8 cellular contexts compared by ENCODE assay signal in the genomic region with DNA sequence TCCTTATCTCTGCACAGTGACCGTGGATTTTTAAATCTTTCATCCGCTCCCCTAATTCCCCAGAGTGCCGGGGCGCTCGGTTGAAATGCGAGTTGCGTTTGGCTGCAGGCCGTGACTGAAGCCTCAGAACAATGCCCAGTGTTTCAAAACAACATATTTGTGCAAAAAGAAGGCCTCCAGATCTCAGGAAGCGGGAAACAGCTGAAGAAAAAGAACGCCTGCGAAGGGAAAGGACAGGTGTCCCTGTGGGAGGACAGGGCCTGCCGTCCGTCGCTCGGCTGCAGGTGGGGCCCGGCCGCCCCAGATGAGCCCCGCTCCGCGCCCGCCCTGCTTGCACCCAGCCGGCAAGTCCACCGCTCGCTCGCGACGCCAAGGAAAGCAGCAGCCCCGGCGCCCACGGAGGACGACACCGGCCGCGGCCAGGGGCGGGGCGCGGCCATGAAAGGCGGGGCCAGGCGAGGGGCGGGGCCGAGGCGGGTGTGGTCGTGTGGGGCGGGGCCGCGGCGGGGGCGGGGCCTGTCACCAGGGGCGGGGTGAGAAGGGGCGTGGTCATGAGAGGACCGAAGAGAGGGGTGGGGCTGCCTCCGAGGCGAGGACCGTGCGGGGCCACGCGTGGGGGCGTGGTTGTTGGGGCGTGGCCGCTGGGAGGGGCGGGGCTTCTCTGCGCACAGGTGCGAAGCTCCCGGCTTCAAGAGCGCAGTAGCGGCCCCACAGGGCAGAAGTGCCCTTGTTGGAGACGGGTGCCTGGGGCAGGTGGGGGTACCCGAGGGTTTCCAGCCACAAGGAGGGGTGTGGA. TPM values are rescaled to one million over a fixed set of nuclear protein-coding genes. Genes with fewer than 3 reads are reported as not detected.
DNase-seq lines count a peak whose midpoint lies in the region; ATAC-seq, FAIRE-seq and TF ChIP-seq lines count a peak whose summit lies in the region.

No MANE protein-coding gene starts in this region.

- no peaks in the 10 kb centered on the region for H3K79me2 ChIP-seq in PC-9 (ENCODE audit: low read depth)

- no peak for FAIRE-seq in frontal cortex (lab: Jason Lieb, UNC)

- intact Hi-C loops in PC-9 (cut with micrococcal nuclease; ENCODE audit: unreplicated experiment): loop anchor here (10.0 kb wide), 1 partner anchor 164 kb away; a partner anchor contains a TSS
- intact Hi-C loops in ovary (cut with DNase I): no loop called here

- no peaks in the 10 kb centered on the region for H3K9me2 ChIP-seq in PC-9 (ENCODE audit: insufficient read depth)

- DNase-seq in GM12865 (ENCODE audit: low read depth): peak; percentile 73
- DNase-seq in PC-9: peak in 1 of 2 experiments; percentile 85
- peak; percentile 38 for DNase-seq in activated gamma-delta T cell treated with anti-CD3 and anti-CD28 coated beads, Interleukin-2, amount 50 U/mL, for 16 hours (ENCODE audit: low read depth)
- peak; percentile 81 for DNase-seq in frontal cortex (ENCODE audit: low spot score in 2 of 2)
- peak; percentile 31 to 76 (median 61) for DNase-seq in ovary
- DNase-seq in thoracic aorta (ENCODE audit: low spot score): no peak
- no peak for DNase-seq in cerebellar nuclear complex (lab: John Stamatoyannopoulos, UW)

- H3K4me1 ChIP-seq in PC-9 (replicated peaks; ENCODE audit: insufficient read depth): no peaks in the 10 kb centered on the region; the same call in 1 of the 2 replicates
- H3K4me1 ChIP-seq in ovary (ENCODE audit: insufficient read depth): peaks cover 6% of the 10 kb centered on the region
- H3K4me1 ChIP-seq in thoracic aorta (ENCODE audit: control insufficient read depth in 1 of 2, low read depth in 2 of 2): peaks cover 3 to 16% of the 10 kb centered on the region in 2 donors

- CTCF ChIA-PET in PC-9 (lab: Charles Lee): no interaction called here

- H3K27ac ChIP-seq in PC-9 (no peak overlapping the region), ovary (no peak overlapping the region), thoracic aorta (no peak overlapping the region)

- no peaks in the 10 kb centered on the region for H4K20me1 ChIP-seq in PC-9 (ENCODE audit: insufficient read depth)

- H3F3A ChIP-seq in PC-9 (ENCODE audit: insufficient read depth, low read depth): peaks cover 17% of the 10 kb centered on the region; the same call in 1 of the 2 replicates

- no peak for TF ChIP-seq CTCF in GM12865 (IDR thresholded peaks at IDR 0.05; ENCODE audit: insufficient read depth, low read depth, low read length, missing control alignments)
- TF ChIP-seq CTCF in PC-9 (conservative IDR thresholded peaks at IDR 0.05): no peak
- TF ChIP-seq CTCF in ovary (IDR thresholded peaks at IDR 0.05): no peak
- no peak for TF ChIP-seq CTCF in thoracic aorta (IDR thresholded peaks at IDR 0.05)

- H3K4me2 ChIP-seq in PC-9: peak overlapping the region; percentile 85

- H3K27me3 ChIP-seq in PC-9 (ENCODE audit: insufficient read depth, low read depth) (no peaks in the 10 kb centered on the region), ovary (no peaks in the 10 kb centered on the region), thoracic aorta (replicated peaks; ENCODE audit: insufficient read depth) (no peaks in the 10 kb centered on the region)

- H3K36me3 ChIP-seq in PC-9 (ENCODE audit: low read depth): no peaks in the 10 kb centered on the region
- H3K36me3 ChIP-seq in ovary: no peaks in the 10 kb centered on the region
- H3K36me3 ChIP-seq in thoracic aorta: no peaks in the 10 kb centered on the region

- H2AFZ ChIP-seq in PC-9: peak overlapping the region; percentile 76

- H3K4me3 ChIP-seq in GM12865 (ENCODE audit: low read depth, low read length): peak overlapping the region; percentile 22; the same call in 1 of the 2 replicates
- H3K4me3 ChIP-seq in PC-9: peak overlapping the region; percentile 54; the same call in 1 of the 2 replicates
- peak overlapping the region; percentile 11 for H3K4me3 ChIP-seq in ovary
- H3K4me3 ChIP-seq in thoracic aorta: peak overlapping the region; percentile 68

- no peak for TF ChIP-seq EP300 in ovary (IDR thresholded peaks at IDR 0.05)

- TF ChIP-seq POLR2A in ovary (IDR thresholded peaks at IDR 0.05): no peak

- 1 to 3% (median 2%) methylated on average over 53 to 68 of the region's 68 CpGs for WGBS in ovary, 3 donors

- TSS peak; percentile 78 for BruUV-seq in PC-9 (replicated peaks; lab: Mats Ljungman, UMichigan)

- no peak for ATAC-seq in thoracic aorta (ENCODE audit: insufficient number of reproducible peaks, low FRiP score, low read depth)
- ATAC-seq in GM21576 (IDR thresholded peaks at IDR 0.05; ENCODE audit: unreplicated experiment): no peak

- H3K9me3 ChIP-seq in PC-9 (ENCODE audit: insufficient read depth, low read depth) (no peaks in the 10 kb centered on the region), ovary (no peaks in the 10 kb centered on the region), thoracic aorta (no peaks in the 10 kb centered on the region)

- POLR2A ChIA-PET in PC-9 (lab: Charles Lee; ENCODE audit: unreplicated experiment): interaction anchor here (0.9 kb wide), 1 partner anchor 20 kb away, joined by 3 read pairs; no protein-coding TSS in a partner anchor

RNA-seq across cellular contexts. Expression of a gene that starts 17.6 kb away (rescaled TPM):
- total RNA-seq in PC-9 (2021): 72.8 and 107 TPM in 2 replicates
- 20.8 TPM for total RNA-seq in frontal cortex
- total RNA-seq in ovary: 10 to 100 TPM in 6 of 7 donors, 1 to 10 TPM in 1; 9.6 to 20.6 (median 13.5) TPM
- 10 to 100 TPM in 1 of 2 donors, 1 to 10 TPM in 1; 4.8 to 19.2 TPM for polyA plus RNA-seq in ovary
- total RNA-seq in thoracic aorta: 10 to 100 TPM; 10.7 to 27.5 TPM

RNA-seq across cellular contexts. Expression of a gene that starts 32.6 kb away (rescaled TPM):
- 201 and 268 TPM in 2 replicates for total RNA-seq in PC-9 (2021)
- total RNA-seq in frontal cortex: 181 TPM
- total RNA-seq in ovary: 100 to 1,000 TPM in 5 of 7 donors, 10 to 100 TPM in 2; 96.8 to 150 (median 108) TPM
- polyA plus RNA-seq in ovary: 100 to 1,000 TPM in 1 of 2 donors, 10 to 100 TPM in 1; 71.1 to 142 TPM
- 100 to 1,000 TPM; 180 to 279 TPM for total RNA-seq in thoracic aorta

Comparison
In these comparisons a context has a peak if more than half of its experiments do, and no peak if none do; other contexts are left out.
1. DNase-seq: peak in GM12865 (single experiment), activated gamma-delta T cell treated with anti-CD3 and anti-CD28 coated beads, Interleukin-2, amount 50 U/mL, for 16 hours (single experiment), frontal cortex (2 of 2) and ovary (5 of 5); none in thoracic aorta (single experiment) and cerebellar nuclear complex (0 of 2).
2. H3K4me3 ChIP-seq: peak in every context shown above with its lines; median percentile 68 in thoracic aorta; 54 in PC-9; 22 in GM12865; 11 in ovary.